In the genomic region with DNA sequence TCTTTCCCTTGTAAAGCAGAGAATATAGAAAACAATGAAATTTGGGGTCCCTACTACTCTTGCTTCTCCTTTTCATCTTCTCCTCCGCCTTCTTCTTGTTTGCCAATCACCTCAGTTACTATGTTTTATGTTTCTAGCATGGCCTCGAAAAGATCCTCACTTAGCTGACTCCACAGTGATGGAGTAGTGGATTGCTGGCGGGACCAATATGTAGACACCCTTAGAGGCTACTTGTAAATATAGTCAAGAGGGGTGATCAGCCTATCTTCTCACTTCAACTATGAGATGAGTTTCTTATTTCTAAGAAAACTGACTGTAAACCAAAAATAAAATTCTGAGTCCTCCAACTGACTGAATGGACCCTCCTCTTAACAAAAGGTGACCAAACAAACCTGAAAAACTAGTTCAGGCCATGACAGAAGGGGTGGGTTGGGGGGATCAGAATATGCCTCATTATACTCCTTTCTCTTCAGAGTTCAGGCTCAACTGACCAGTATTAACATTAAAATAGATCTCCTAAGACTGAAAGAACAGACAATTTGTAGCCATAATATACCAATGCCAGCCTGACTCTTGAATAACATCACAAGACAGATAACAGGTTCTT, we compare ENCODE assay signal across 24 cellular contexts.
"Had no signal": no experiment of that assay in that cellular context is flagged by ENCODE, and none has a peak within 500 bp of the region (broad histone marks: within the 10 kb centered on the region; RNA-seq: fewer than 3 reads in every experiment).

No MANE protein-coding gene starts in this region.

- DNase-seq: cortex of kidney; effector memory CD8-positive, alpha-beta T cell; erythroblast; esophagus squamous epithelium; foreskin melanocyte; hypothalamus; left cardiac atrium; left lung; mesendoderm; midbrain; naive thymus-derived CD4-positive, alpha-beta T cell; nucleus accumbens; sigmoid colon; stimulated activated CD4-positive, alpha-beta T cell treated with anti-CD3 and anti-CD28 coated beads, Interleukin-2, amount 100 ng/mL, for 24 hours; stimulated activated CD4-positive, alpha-beta T cell treated with anti-CD3 and anti-CD28 coated beads, Interleukin-4, amount 100 ng/mL, for 24 hours; stimulated activated naive CD4-positive, alpha-beta T cell treated with Interleukin-2 at 50 U/mL for 16 hours; stomach; thyroid gland; trophoblast cell had no signal

- H3K27me3 Mint-ChIP-seq: effector memory CD8-positive, alpha-beta T cell; naive thymus-derived CD4-positive, alpha-beta T cell had no signal

- H3K9me3 Mint-ChIP-seq: nephron had no signal

- H3K27ac ChIP-seq: esophagus squamous epithelium, left lung, prostate gland, right atrium auricular region, sigmoid colon, stomach, thyroid gland, vagina had no signal

- H3K36me3 ChIP-seq: esophagus squamous epithelium, left lung, prostate gland, right atrium auricular region, sigmoid colon, stomach, thyroid gland, vagina had no signal

- H3K27ac Mint-ChIP-seq: effector memory CD8-positive, alpha-beta T cell; naive thymus-derived CD4-positive, alpha-beta T cell; nephron; stimulated activated effector memory CD8-positive, alpha-beta T cell treated with anti-CD3 and anti-CD28 coated beads, Interleukin-12 subunit alpha, Interleukin-12 subunit beta, amount 100 ng/mL, for 72 hours had no signal

- H3K9me3 ChIP-seq: esophagus squamous epithelium, prostate gland, sigmoid colon, thyroid gland, vagina had no signal

- H3K4me1 ChIP-seq: esophagus squamous epithelium, left lung, prostate gland, right atrium auricular region, sigmoid colon, stomach, vagina had no signal

- H3K4me3 ChIP-seq: esophagus squamous epithelium, left lung, prostate gland, right atrium auricular region, sigmoid colon, stomach, thyroid gland, vagina had no signal

- ATAC-seq: effector memory CD8-positive, alpha-beta T cell; left cardiac atrium; left lung; naive thymus-derived CD4-positive, alpha-beta T cell; stimulated activated effector memory CD8-positive, alpha-beta T cell treated with anti-CD3 and anti-CD28 coated beads, Interleukin-12 subunit alpha, Interleukin-12 subunit beta, amount 100 ng/mL, for 72 hours had no signal

- H3K4me1 Mint-ChIP-seq: naive thymus-derived CD4-positive, alpha-beta T cell; nephron; stimulated activated effector memory CD8-positive, alpha-beta T cell treated with anti-CD3 and anti-CD28 coated beads, Interleukin-12 subunit alpha, Interleukin-12 subunit beta, amount 100 ng/mL, for 72 hours had no signal

- H3K4me3 Mint-ChIP-seq: effector memory CD8-positive, alpha-beta T cell; naive thymus-derived CD4-positive, alpha-beta T cell; nephron; stimulated activated effector memory CD8-positive, alpha-beta T cell treated with anti-CD3 and anti-CD28 coated beads, Interleukin-12 subunit alpha, Interleukin-12 subunit beta, amount 100 ng/mL, for 72 hours had no signal

- H3K36me3 Mint-ChIP-seq: naive thymus-derived CD4-positive, alpha-beta T cell; stimulated activated effector memory CD8-positive, alpha-beta T cell treated with anti-CD3 and anti-CD28 coated beads, Interleukin-12 subunit alpha, Interleukin-12 subunit beta, amount 100 ng/mL, for 72 hours had no signal

- H3K27me3 ChIP-seq: esophagus squamous epithelium, left lung, right atrium auricular region, sigmoid colon, stomach, thyroid gland, vagina had no signal
